Comparison of ENCODE assay signal across 2 cellular contexts in genomic region chr1:1557688-1558087, GRCh38. TPM values are rescaled to one million over a fixed set of nuclear protein-coding genes. Genes with fewer than 3 reads are reported as not detected.
"Had no signal": no experiment of that assay in that cellular context is flagged by ENCODE, and none has a peak within 500 bp of the region (broad histone marks: within the 10 kb centered on the region; RNA-seq: fewer than 3 reads in every experiment).

No MANE protein-coding gene starts in this region.

RNA-seq across cellular contexts. Expression of gene TMEM240, which starts 17.3 kb away (rescaled TPM):
- total RNA-seq: esophagus mucosa, myocyte had no signal
